In the genomic region with DNA sequence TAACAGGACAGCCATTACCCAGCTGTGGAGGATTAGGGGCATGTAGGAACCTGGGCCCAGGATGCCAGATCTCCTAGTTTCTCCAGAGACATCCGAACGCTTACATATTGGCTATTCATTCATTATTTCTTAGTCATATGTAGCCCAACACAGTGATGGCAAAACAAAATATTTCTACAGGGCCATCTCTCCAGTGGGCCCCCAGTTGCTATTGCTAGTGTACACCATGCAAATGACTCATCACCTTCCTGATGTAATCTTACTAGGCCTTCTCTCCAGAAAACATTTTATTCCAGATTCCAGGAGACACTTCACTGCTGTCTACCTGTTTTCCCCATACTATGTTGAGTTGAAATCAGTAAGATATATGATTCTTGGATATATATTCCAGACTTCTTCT, we compare ENCODE assay signal across 16 cellular contexts.
"Had no signal": no experiment of that assay in that cellular context is flagged by ENCODE, and none has a peak within 500 bp of the region (broad histone marks: within the 10 kb centered on the region; RNA-seq: fewer than 3 reads in every experiment).

No MANE protein-coding gene starts in this region.

- H3K36me3 Mint-ChIP-seq: memory B cell had no signal

- H3K27me3 ChIP-seq: heart left ventricle, left lung, ovary, thyroid gland, vagina had no signal

- H3K4me1 Mint-ChIP-seq: activated T-helper 17 cell treated with anti-CD3 and anti-CD28 coated beads, Interleukin-2, amount 50 U/mL, for 72 hours; memory B cell; nephron progenitor cell had no signal

- H3K4me3 ChIP-seq: heart left ventricle, left lung, ovary, thyroid gland, vagina had no signal

- DNase-seq: activated CD4-positive, alpha-beta T cell treated with anti-CD3 and anti-CD28 coated beads for 48 hours; activated naive CD4-positive, alpha-beta T cell treated with anti-CD3 and anti-CD28 coated beads for 36 hours; foreskin melanocyte; heart left ventricle; left lung; nephron progenitor cell; ovary; stimulated activated CD4-positive, alpha-beta T cell treated with anti-CD3 and anti-CD28 coated beads, Interleukin-15, amount 100 ng/mL, for 24 hours; stimulated activated CD4-positive, alpha-beta T cell treated with anti-CD3 and anti-CD28 coated beads, Interleukin-4, amount 100 ng/mL, for 24 hours; thyroid gland had no signal

- ATAC-seq: activated T-helper 17 cell treated with anti-CD3 and anti-CD28 coated beads, Interleukin-2, amount 50 U/mL, for 72 hours; esophagus mucosa; left lung; WTC11 had no signal

- H3K9me3 Mint-ChIP-seq: nephron progenitor cell had no signal

- H3K4me3 Mint-ChIP-seq: activated naive CD4-positive, alpha-beta T cell treated with anti-CD3 and anti-CD28 coated beads for 36 hours; activated T-helper 17 cell treated with anti-CD3 and anti-CD28 coated beads, Interleukin-2, amount 50 U/mL, for 72 hours; memory B cell; nephron progenitor cell; T-helper 1 cell treated with Interleukin-12 subunit alpha and Interleukin-12 subunit beta and Interleukin-4 antibody, amounts not matched to agents 30 μg/mL and 1 μg/mL, for 36 hours; WTC11 had no signal

- H3K27me3 Mint-ChIP-seq: activated T-helper 17 cell treated with anti-CD3 and anti-CD28 coated beads, Interleukin-2, amount 50 U/mL, for 72 hours; memory B cell had no signal

- H3K9me3 ChIP-seq: heart left ventricle, left lung, ovary, thyroid gland, vagina had no signal

- H3K4me1 ChIP-seq: thyroid gland, vagina had no signal

- H3K27ac ChIP-seq: heart left ventricle, left lung, ovary, thyroid gland, vagina had no signal

- H3K36me3 ChIP-seq: left lung, ovary, thyroid gland, vagina had no signal
